1 cellular context compared by ENCODE assay signal in genomic region chr1:148715518-148715917, GRCh38. TPM values are rescaled to one million over a fixed set of nuclear protein-coding genes. Genes with fewer than 3 reads are reported as not detected.
"Had no signal": no experiment of that assay in that cellular context is flagged by ENCODE, and none has a peak within 500 bp of the region (broad histone marks: within the 10 kb centered on the region; RNA-seq: fewer than 3 reads in every experiment).

No MANE protein-coding gene starts in this region.

RNA-seq across cellular contexts. Expression of gene NUDT4B, which starts 33.1 kb away (rescaled TPM):
- total RNA-seq: ureter had no signal
